Comparison of ENCODE assay signal across 11 cellular contexts in the genomic region with DNA sequence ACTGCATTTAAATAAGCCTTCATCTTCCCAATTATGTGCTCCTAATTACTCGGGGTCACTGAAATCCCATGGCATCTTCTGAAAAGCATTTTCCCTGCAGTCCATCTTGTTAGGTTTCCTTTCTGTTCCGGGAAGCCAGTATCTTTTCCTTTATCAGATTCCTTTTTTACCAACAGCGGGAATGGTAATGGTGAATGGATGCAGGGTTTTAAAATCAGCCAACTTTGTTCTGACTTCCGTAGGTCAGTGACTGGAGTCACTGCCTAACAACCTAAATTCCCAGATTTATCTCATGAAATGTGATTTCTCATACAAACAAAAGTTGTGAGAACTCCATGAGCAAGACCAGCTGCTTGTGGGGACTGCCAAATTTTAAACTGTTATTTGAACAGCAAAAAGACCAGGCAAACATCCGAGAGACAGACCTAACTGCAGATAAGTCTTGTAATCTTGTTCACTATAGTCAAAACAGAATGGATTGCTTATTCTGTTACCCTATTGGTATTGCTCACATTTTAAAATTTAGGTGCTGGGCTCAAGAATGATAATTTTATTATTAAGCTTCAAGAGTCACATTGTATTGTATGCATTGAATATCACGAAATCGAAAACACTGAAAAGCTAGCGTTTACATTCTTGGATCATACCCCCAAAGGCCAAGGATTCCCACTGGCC. TPM values are rescaled to one million over a fixed set of nuclear protein-coding genes. Genes with fewer than 3 reads are reported as not detected.
A peak's percentile ranks its signal among the peaks of the same experiment; 100 is the strongest.
DNase-seq lines count a peak whose midpoint lies in the region; ATAC-seq, FAIRE-seq and TF ChIP-seq lines count a peak whose summit lies in the region.
"Had no signal": no experiment of that assay in that cellular context is flagged by ENCODE, and none has a peak within 500 bp of the region (broad histone marks: within the 10 kb centered on the region; RNA-seq: fewer than 3 reads in every experiment).

No MANE protein-coding gene starts in this region.

- H3K4me3 ChIP-seq in thoracic aorta, result peak overlapping the region; percentile 78

- H3K36me3 ChIP-seq in thoracic aorta, result no peaks in the 10 kb centered on the region
- H3K36me3 ChIP-seq: WERI-Rb-1 had no signal

- TF ChIP-seq CTCF in thoracic aorta (IDR thresholded peaks at IDR 0.05), result no peak

- peak overlapping the region; percentile 90 for H3K27ac ChIP-seq in cingulate gyrus (ENCODE audit: low read depth, low read length)
- H3K27ac ChIP-seq in thoracic aorta, result peak overlapping the region; percentile 86 to 93

- intact Hi-C loops in activated CD4-positive, alpha-beta T cell treated with anti-CD3 and anti-CD28 coated beads for 36 hours (cut with DNase I, micrococcal nuclease), result loop anchor here (2.0 to 10.0 kb wide), 7 partner anchors 268 to 1385 kb away; a partner anchor contains a TSS

- POLR2A ChIA-PET in activated CD4-positive, alpha-beta T cell treated with anti-CD3 and anti-CD28 coated beads for 36 hours (lab: Charles Lee), result interaction anchor here (1.5 kb wide), 1 partner anchor 11 kb away, joined by 4 read pairs; no protein-coding TSS in a partner anchor

- FAIRE-seq in GM19239 (lab: Jason Lieb, UNC), result no peak
- FAIRE-seq: A204.1 had no signal

- H3K27me3 Mint-ChIP-seq in activated CD4-positive, alpha-beta T cell treated with anti-CD3 and anti-CD28 coated beads for 36 hours, result peaks cover 7% of the 10 kb centered on the region
- peaks cover 3% of the 10 kb centered on the region for H3K27me3 Mint-ChIP-seq in memory B cell

- peaks cover 6% of the 10 kb centered on the region for H3K36me3 Mint-ChIP-seq in activated CD4-positive, alpha-beta T cell treated with anti-CD3 and anti-CD28 coated beads for 36 hours (ENCODE audit: low read depth)
- peaks cover 4% of the 10 kb centered on the region for H3K36me3 Mint-ChIP-seq in memory B cell

- CTCF ChIA-PET in activated CD4-positive, alpha-beta T cell treated with anti-CD3 and anti-CD28 coated beads for 36 hours (lab: Charles Lee), result interaction anchor here (1.5 to 2.0 kb wide), 4 partner anchors 11 to 378 kb away, joined by 6 to 10 read pairs (median 8); a partner anchor contains a TSS

- no peaks in the 10 kb centered on the region for H3K27me3 ChIP-seq in thoracic aorta (replicated peaks; ENCODE audit: insufficient read depth)

- peaks cover 30% of the 10 kb centered on the region for H3K4me1 Mint-ChIP-seq in activated CD4-positive, alpha-beta T cell treated with anti-CD3 and anti-CD28 coated beads for 36 hours
- H3K4me1 Mint-ChIP-seq in memory B cell, result peaks cover 20% of the 10 kb centered on the region

- H3K9me3 Mint-ChIP-seq in activated CD4-positive, alpha-beta T cell treated with anti-CD3 and anti-CD28 coated beads for 36 hours (ENCODE audit: low read depth), result no peaks in the 10 kb centered on the region
- H3K9me3 Mint-ChIP-seq in memory B cell, result no peaks in the 10 kb centered on the region

- H3K27ac Mint-ChIP-seq in activated CD4-positive, alpha-beta T cell treated with anti-CD3 and anti-CD28 coated beads for 36 hours, result no peak overlapping the region
- peak overlapping the region; percentile 85 for H3K27ac Mint-ChIP-seq in memory B cell

- no peak for DNase-seq in activated CD4-positive, alpha-beta T cell treated with anti-CD3 and anti-CD28 coated beads for 36 hours
- DNase-seq in activated CD4-positive, alpha-beta T cell treated with anti-CD3 and anti-CD28 coated beads for 1 hour, result no peak
- DNase-seq in memory B cell (ENCODE audit: low spot score in 2 of 2) (no peak), thoracic aorta (ENCODE audit: low spot score) (no peak), GM19239 (ENCODE audit: insufficient read length, low spot score) (no peak)
- DNase-seq: stimulated activated CD4-positive, alpha-beta T cell treated with anti-CD3 and anti-CD28 coated beads, Interleukin-12 subunit alpha, Interleukin-12 subunit beta, amount 100 ng/mL, for 4 hours; WERI-Rb-1 had no signal

- no peaks in the 10 kb centered on the region for H3K9me3 ChIP-seq in thoracic aorta

- H3K4me1 ChIP-seq in thoracic aorta (ENCODE audit: control insufficient read depth in 1 of 2, low read depth in 2 of 2), result peaks cover 15 to 26% of the 10 kb centered on the region in 2 donors

- peak overlapping the region; percentile 86 for H3K4me3 Mint-ChIP-seq in activated CD4-positive, alpha-beta T cell treated with anti-CD3 and anti-CD28 coated beads for 36 hours
- H3K4me3 Mint-ChIP-seq in memory B cell, result peak overlapping the region; percentile 94

- no peak for ATAC-seq in activated CD4-positive, alpha-beta T cell treated with anti-CD3 and anti-CD28 coated beads for 36 hours
- no peak for ATAC-seq in memory B cell (ENCODE audit: low read depth)
- ATAC-seq in thoracic aorta (ENCODE audit: insufficient number of reproducible peaks, low FRiP score, low read depth), result no peak
- ATAC-seq in HG03108 (IDR thresholded peaks at IDR 0.05; ENCODE audit: unreplicated experiment), result no peak
- no peak for ATAC-seq in GM18909 (IDR thresholded peaks at IDR 0.05; ENCODE audit: poor library complexity, unreplicated experiment)

RNA-seq across cellular contexts. Expression of a gene that starts 1.2 kb away (rescaled TPM):
- 10 to 100 TPM; 10.5 to 14.3 TPM for total RNA-seq in activated CD4-positive, alpha-beta T cell treated with anti-CD3 and anti-CD28 coated beads for 36 hours
- total RNA-seq in thoracic aorta, result 1 to 10 TPM; 7.3 to 8.3 TPM
